In genomic region chr14:50037837-50038236, GRCh38 we compare ENCODE assay signal across 10 cellular contexts.
DNase-seq lines count a peak whose midpoint lies in the region; ATAC-seq and TF ChIP-seq lines count a peak whose summit lies in the region.
"Had no signal": no experiment of that assay in that cellular context is flagged by ENCODE, and none has a peak within 500 bp of the region (broad histone marks: within the 10 kb centered on the region; RNA-seq: fewer than 3 reads in every experiment).

No MANE protein-coding gene starts in this region.

- intact Hi-C loops in activated CD4-positive, alpha-beta T cell treated with anti-CD3 and anti-CD28 coated beads, Interleukin-2, amount 10 ng/mL, durations not matched to agents 24 days and 14 days (cut with micrococcal nuclease): loop anchor here (1.0 to 5.0 kb wide), 14 partner anchors 17 to 484 kb away; partner anchors contain the start of gene SOS2
- intact Hi-C loops in stomach (cut with DNase I; ENCODE audit: low total_unique reads): no loop called here

- TF ChIP-seq EP300 in stomach (IDR thresholded peaks at IDR 0.05): no peak

- peaks cover 29% of the 10 kb centered on the region for H3K36me3 Mint-ChIP-seq in activated CD4-positive, alpha-beta T cell treated with anti-CD3 and anti-CD28 coated beads, Interleukin-2, amount 10 ng/mL, durations not matched to agents 24 days and 14 days (ENCODE audit: low read depth)
- H3K36me3 Mint-ChIP-seq in T-cell: peaks cover 25% of the 10 kb centered on the region

- no peaks in the 10 kb centered on the region for H3K36me3 ChIP-seq in stomach
- H3K36me3 ChIP-seq: adrenal gland had no signal

- no peaks in the 10 kb centered on the region for H3K27me3 ChIP-seq in stomach
- H3K27me3 ChIP-seq: adrenal gland had no signal

- CTCF ChIA-PET in T-cell (lab: Charles Lee): interaction anchor here (0.7 to 2.2 kb wide), 3 partner anchors 52 to 228 kb away, joined by 6 to 10 read pairs (median 7); no protein-coding TSS in a partner anchor

- H3K27ac Mint-ChIP-seq in activated CD4-positive, alpha-beta T cell treated with anti-CD3 and anti-CD28 coated beads, Interleukin-2, amount 10 ng/mL, durations not matched to agents 24 days and 14 days: peak overlapping the region; percentile 98
- peak overlapping the region in 1 of 2 donors; percentile 99 for H3K27ac Mint-ChIP-seq in T-cell

- H3K4me3 ChIP-seq in fibroblast of mammary gland (ENCODE audit: control insufficient read depth, low read depth, low read length): no peak overlapping the region
- H3K4me3 ChIP-seq in stomach: no peak overlapping the region
- no peak overlapping the region for H3K4me3 ChIP-seq in coronary artery
- H3K4me3 ChIP-seq: adrenal gland had no signal

- peaks cover 59% of the 10 kb centered on the region for H3K4me1 Mint-ChIP-seq in activated CD4-positive, alpha-beta T cell treated with anti-CD3 and anti-CD28 coated beads, Interleukin-2, amount 10 ng/mL, durations not matched to agents 24 days and 14 days
- H3K4me1 Mint-ChIP-seq in T-cell: peaks cover 36 to 56% (median 53%) of the 10 kb centered on the region in 3 donors

- H3K27ac ChIP-seq in stomach (peak overlapping the region in 3 of 5 donors; percentile 37 to 77 (median 58)), coronary artery (peak overlapping the region in 1 of 2 donors; percentile 10)

- no peaks in the 10 kb centered on the region for H3K9me3 ChIP-seq in stomach
- H3K9me3 ChIP-seq: adrenal gland had no signal

- WGBS in stomach, 5 donors: 56 to 80% (median 72%) methylated on average over 6 of the region's 6 CpGs

- TF ChIP-seq POLR2A in stomach (IDR thresholded peaks at IDR 0.05): no peak

- peaks cover 5 to 36% (median 22%) of the 10 kb centered on the region in 4 donors for H3K4me1 ChIP-seq in stomach

- no peaks in the 10 kb centered on the region for H3K9me3 Mint-ChIP-seq in activated CD4-positive, alpha-beta T cell treated with anti-CD3 and anti-CD28 coated beads, Interleukin-2, amount 10 ng/mL, durations not matched to agents 24 days and 14 days
- H3K9me3 Mint-ChIP-seq in T-cell: no peaks in the 10 kb centered on the region

- POLR2A ChIA-PET in T-cell (lab: Charles Lee): no interaction called here

- DNase-seq in activated CD4-positive, alpha-beta T cell treated with anti-CD3 and anti-CD28 coated beads, Interleukin-2, amount 10 ng/mL, durations not matched to agents 24 days and 14 days: no peak
- no peak for DNase-seq in activated CD4-positive, alpha-beta T cell treated with anti-CD3 and anti-CD28 coated beads, Interleukin-2, amount 50 U/mL, for 4 hours
- peak; percentile 57 for DNase-seq in OCI-M1 (lab: John Stamatoyannopoulos, UW)
- DNase-seq in fibroblast of mammary gland (ENCODE audit: low read depth): peak; percentile 39
- no peak for DNase-seq in stomach
- no peak for DNase-seq in T-cell
- DNase-seq in coronary artery (ENCODE audit: low spot score): no peak
- DNase-seq: glutamatergic neuron had no signal

- ATAC-seq in GM21381 (IDR thresholded peaks at IDR 0.05; ENCODE audit: unreplicated experiment): no peak
- no peak for ATAC-seq in T-cell (replicated peaks in 1 of 4)

- peak overlapping the region; percentile 81 for H3K4me3 Mint-ChIP-seq in activated CD4-positive, alpha-beta T cell treated with anti-CD3 and anti-CD28 coated beads, Interleukin-2, amount 10 ng/mL, durations not matched to agents 24 days and 14 days
- H3K4me3 Mint-ChIP-seq in T-cell: no peak overlapping the region

- TF ChIP-seq CTCF in fibroblast of mammary gland (conservative IDR thresholded peaks at IDR 0.05; ENCODE audit: control insufficient read depth, insufficient read depth, low read depth, low read length) (no peak), stomach (IDR thresholded peaks at IDR 0.05) (no peak), coronary artery (IDR thresholded peaks at IDR 0.05) (no peak)

- no peaks in the 10 kb centered on the region for H3K27me3 Mint-ChIP-seq in activated CD4-positive, alpha-beta T cell treated with anti-CD3 and anti-CD28 coated beads, Interleukin-2, amount 10 ng/mL, durations not matched to agents 24 days and 14 days
- no peaks in the 10 kb centered on the region for H3K27me3 Mint-ChIP-seq in T-cell

Comparison
In these comparisons a context has a peak if more than half of its experiments do, and no peak if none do; other contexts are left out.
1. DNase-seq: peak in OCI-M1 (single experiment) and fibroblast of mammary gland (single experiment); none in activated CD4-positive, alpha-beta T cell treated with anti-CD3 and anti-CD28 coated beads, Interleukin-2, amount 10 ng/mL, durations not matched to agents 24 days and 14 days (single experiment), activated CD4-positive, alpha-beta T cell treated with anti-CD3 and anti-CD28 coated beads, Interleukin-2, amount 50 U/mL, for 4 hours (0 of 2), stomach (single experiment), T-cell (0 of 34) and coronary artery (single experiment).